1 cellular context compared by ENCODE assay signal in the genomic region with DNA sequence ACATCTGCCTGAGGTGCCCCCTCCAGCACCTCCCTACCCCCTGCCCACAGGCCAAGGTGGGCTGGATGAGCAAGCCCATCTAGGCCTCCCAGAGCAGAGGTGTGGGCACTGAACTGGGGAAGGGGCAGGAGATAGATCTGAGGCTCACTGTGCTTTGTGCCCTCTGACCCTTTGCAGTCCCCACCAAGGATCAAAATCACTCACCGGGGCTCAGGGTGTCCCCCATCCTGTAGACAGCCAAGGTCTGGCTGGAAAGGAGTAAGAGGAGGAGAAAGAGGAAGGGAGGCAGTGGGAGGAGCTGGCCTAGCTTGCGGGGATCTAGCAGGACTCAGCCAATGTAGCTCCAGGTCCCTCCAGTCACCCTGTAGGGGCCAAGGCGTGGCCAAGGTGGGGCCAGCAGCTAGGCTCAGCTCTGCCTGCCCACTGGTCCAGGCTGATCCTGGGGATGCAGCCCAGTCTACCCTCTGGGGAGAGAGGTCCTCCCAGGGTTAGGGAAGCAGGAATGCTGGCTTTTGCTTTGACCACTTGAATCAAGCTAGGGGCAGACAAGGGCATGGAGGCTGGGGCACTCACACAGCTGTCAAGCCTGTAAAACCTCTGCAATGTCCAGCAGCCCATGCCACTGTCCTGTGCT.
TF ChIP-seq lines count a peak whose summit lies in the region.

No MANE protein-coding gene starts in this region.

TF ChIP-seq in K562, 482 proteins besides CTCF, POLR2A, EP300 and RAD21 (continued from another document):
- TF ChIP-seq, protein P1, sequence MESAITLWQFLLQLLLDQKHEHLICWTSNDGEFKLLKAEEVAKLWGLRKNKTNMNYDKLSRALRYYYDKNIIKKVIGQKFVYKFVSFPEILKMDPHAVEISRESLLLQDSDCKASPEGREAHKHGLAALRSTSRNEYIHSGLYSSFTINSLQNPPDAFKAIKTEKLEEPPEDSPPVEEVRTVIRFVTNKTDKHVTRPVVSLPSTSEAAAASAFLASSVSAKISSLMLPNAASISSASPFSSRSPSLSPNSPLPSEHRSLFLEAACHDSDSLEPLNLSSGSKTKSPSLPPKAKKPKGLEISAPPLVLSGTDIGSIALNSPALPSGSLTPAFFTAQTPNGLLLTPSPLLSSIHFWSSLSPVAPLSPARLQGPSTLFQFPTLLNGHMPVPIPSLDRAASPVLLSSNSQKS (CRISPR knock-in tag; IDR thresholded peaks at IDR 0.05): no peak
- TF ChIP-seq CBFA2T3 (IDR thresholded peaks at IDR 0.05) (no peak), PREB (CRISPR knock-in tag; IDR thresholded peaks at IDR 0.05) (no peak), POLR2G (IDR thresholded peaks at IDR 0.05; ENCODE audit: low read depth, low read length) (0 out of 2 replicates have a peak, but pooled peaks have one; percentile 7), ZNF583 (CRISPR knock-in tag; IDR thresholded peaks at IDR 0.05) (no peak), ZNF3 (CRISPR knock-in tag; IDR thresholded peaks at IDR 0.05) (no peak), ZNF316 (IDR thresholded peaks at IDR 0.05) (no peak), ZBTB43 (CRISPR knock-in tag; IDR thresholded peaks at IDR 0.05) (no peak), SOX6 (IDR thresholded peaks at IDR 0.05) (no peak), KLF1 (tag; IDR thresholded peaks at IDR 0.05) (no peak), BRD4 (IDR thresholded peaks at IDR 0.05) (no peak), KHSRP (IDR thresholded peaks at IDR 0.05) (no peak), BRD9 (IDR thresholded peaks at IDR 0.05; ENCODE audit: low read depth, partially characterized antibody) (no peak), C11orf30 (IDR thresholded peaks at IDR 0.05; ENCODE audit: low read depth) (no peak), NR0B1 (IDR thresholded peaks at IDR 0.05; ENCODE audit: partially characterized antibody) (no peak)
- TF ChIP-seq, protein P2, sequence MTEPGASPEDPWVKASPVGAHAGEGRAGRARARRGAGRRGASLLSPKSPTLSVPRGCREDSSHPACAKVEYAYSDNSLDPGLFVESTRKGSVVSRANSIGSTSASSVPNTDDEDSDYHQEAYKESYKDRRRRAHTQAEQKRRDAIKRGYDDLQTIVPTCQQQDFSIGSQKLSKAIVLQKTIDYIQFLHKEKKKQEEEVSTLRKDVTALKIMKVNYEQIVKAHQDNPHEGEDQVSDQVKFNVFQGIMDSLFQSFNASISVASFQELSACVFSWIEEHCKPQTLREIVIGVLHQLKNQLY (CRISPR knock-in tag; conservative IDR thresholded peaks at IDR 0.05): no peak
- TF ChIP-seq, protein P3, sequence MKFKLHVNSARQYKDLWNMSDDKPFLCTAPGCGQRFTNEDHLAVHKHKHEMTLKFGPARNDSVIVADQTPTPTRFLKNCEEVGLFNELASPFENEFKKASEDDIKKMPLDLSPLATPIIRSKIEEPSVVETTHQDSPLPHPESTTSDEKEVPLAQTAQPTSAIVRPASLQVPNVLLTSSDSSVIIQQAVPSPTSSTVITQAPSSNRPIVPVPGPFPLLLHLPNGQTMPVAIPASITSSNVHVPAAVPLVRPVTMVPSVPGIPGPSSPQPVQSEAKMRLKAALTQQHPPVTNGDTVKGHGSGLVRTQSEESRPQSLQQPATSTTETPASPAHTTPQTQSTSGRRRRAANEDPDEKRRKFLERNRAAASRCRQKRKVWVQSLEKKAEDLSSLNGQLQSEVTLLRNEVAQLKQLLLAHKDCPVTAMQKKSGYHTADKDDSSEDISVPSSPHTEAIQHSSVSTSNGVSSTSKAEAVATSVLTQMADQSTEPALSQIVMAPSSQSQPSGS (CRISPR knock-in tag; IDR thresholded peaks at IDR 0.05): no peak
